2 cellular contexts compared by ENCODE assay signal in genomic region chr10:21281765-21282484, GRCh38.
A peak's percentile ranks its signal among the peaks of the same experiment; 100 is the strongest.
TF ChIP-seq lines count a peak whose summit lies in the region.

No MANE protein-coding gene starts in this region.

TF ChIP-seq in HCT116, 20 proteins besides CTCF, POLR2A, EP300 and RAD21:
- TF ChIP-seq CEBPB (IDR thresholded peaks at IDR 0.05; ENCODE audit: low read depth) (no peak), TCF7L2 (IDR thresholded peaks at IDR 0.05; ENCODE audit: borderline replicate concordance, extremely low read depth, insufficient read depth, insufficient read length) (no peak), SIN3A (IDR thresholded peaks at IDR 0.05; ENCODE audit: low read depth) (no peak), FOSL1 (IDR thresholded peaks at IDR 0.05; ENCODE audit: low read depth) (no peak), EZH2phosphoT487 (IDR thresholded peaks at IDR 0.05; ENCODE audit: borderline replicate concordance) (no peak), EZH2 (IDR thresholded peaks at IDR 0.05) (no peak), REST (IDR thresholded peaks at IDR 0.05; ENCODE audit: low read depth) (no peak), ELF1 (IDR thresholded peaks at IDR 0.05; ENCODE audit: borderline replicate concordance, low read depth) (no peak), ATF3 (IDR thresholded peaks at IDR 0.05) (no peak), SP1 (IDR thresholded peaks at IDR 0.05; ENCODE audit: low read depth) (no peak), POLR2AphosphoS5 (IDR thresholded peaks at IDR 0.05; ENCODE audit: low read depth, low read length) (no peak), ZNF274 (IDR thresholded peaks at IDR 0.05; ENCODE audit: low read depth, low read length) (no peak), JUND (IDR thresholded peaks at IDR 0.05) (no peak), SRF (IDR thresholded peaks at IDR 0.05; ENCODE audit: low read depth) (no peak), YY1 (IDR thresholded peaks at IDR 0.05; ENCODE audit: extremely low read depth, insufficient replicate concordance, low read depth, low read length) (no peak)
- TF ChIP-seq, protein P1, sequence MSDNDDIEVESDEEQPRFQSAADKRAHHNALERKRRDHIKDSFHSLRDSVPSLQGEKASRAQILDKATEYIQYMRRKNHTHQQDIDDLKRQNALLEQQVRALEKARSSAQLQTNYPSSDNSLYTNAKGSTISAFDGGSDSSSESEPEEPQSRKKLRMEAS (IDR thresholded peaks at IDR 0.05) = no peak
- TF ChIP-seq, protein P2, sequence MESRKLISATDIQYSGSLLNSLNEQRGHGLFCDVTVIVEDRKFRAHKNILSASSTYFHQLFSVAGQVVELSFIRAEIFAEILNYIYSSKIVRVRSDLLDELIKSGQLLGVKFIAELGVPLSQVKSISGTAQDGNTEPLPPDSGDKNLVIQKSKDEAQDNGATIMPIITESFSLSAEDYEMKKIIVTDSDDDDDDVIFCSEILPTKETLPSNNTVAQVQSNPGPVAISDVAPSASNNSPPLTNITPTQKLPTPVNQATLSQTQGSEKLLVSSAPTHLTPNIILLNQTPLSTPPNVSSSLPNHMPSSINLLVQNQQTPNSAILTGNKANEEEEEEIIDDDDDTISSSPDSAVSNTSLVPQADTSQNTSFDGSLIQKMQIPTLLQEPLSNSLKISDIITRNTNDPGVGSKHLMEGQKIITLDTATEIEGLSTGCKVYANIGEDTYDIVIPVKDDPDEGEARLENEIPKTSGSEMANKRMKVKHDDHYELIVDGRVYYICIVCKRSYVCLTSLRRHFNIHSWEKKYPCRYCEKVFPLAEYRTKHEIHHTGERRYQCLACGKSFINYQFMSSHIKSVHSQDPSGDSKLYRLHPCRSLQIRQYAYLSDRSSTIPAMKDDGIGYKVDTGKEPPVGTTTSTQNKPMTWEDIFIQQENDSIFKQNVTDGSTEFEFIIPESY (IDR thresholded peaks at IDR 0.05; ENCODE audit: extremely low read depth, insufficient replicate concordance, low read length) = no peak

TF ChIP-seq in WTC11, 78 proteins besides CTCF, POLR2A, EP300 and RAD21:
- TF ChIP-seq ZNF425 (CRISPR knock-in tag; conservative IDR thresholded peaks at IDR 0.05) = no peak
- TF ChIP-seq CREM (CRISPR knock-in tag; IDR thresholded peaks at IDR 0.05) = 0 out of 2 replicates have a peak, but pooled peaks have one; percentile 52
- peak; percentile 63; the same call in 1 of the 2 replicates for TF ChIP-seq SP1 (CRISPR knock-in tag; conservative IDR thresholded peaks at IDR 0.05)
- TF ChIP-seq ZNF263 (CRISPR knock-in tag; IDR thresholded peaks at IDR 0.05; ENCODE audit: low read depth) = 0 out of 2 replicates have a peak, but pooled peaks have one; percentile 15
- TF ChIP-seq TEAD4 (CRISPR knock-in tag; IDR thresholded peaks at IDR 0.05) = peak; percentile 40; the same call in 1 of the 2 replicates
- peak; percentile 84 for TF ChIP-seq ZNF423 (CRISPR knock-in tag; IDR thresholded peaks at IDR 0.05)
- TF ChIP-seq ZNF281 (CRISPR knock-in tag; IDR thresholded peaks at IDR 0.05) = 0 out of 2 replicates have a peak, but pooled peaks have one; percentile 54
- TF ChIP-seq MYBL2 (CRISPR knock-in tag; IDR thresholded peaks at IDR 0.05) = 0 out of 2 replicates have a peak, but pooled peaks have one; percentile 50
- TF ChIP-seq TP53 (CRISPR knock-in tag; IDR thresholded peaks at IDR 0.05) = 0 out of 2 replicates have a peak, but pooled peaks have one; percentile 63
- TF ChIP-seq RELA (CRISPR knock-in tag; IDR thresholded peaks at IDR 0.05; ENCODE audit: borderline replicate concordance) = no peak
- TF ChIP-seq, protein P3, sequence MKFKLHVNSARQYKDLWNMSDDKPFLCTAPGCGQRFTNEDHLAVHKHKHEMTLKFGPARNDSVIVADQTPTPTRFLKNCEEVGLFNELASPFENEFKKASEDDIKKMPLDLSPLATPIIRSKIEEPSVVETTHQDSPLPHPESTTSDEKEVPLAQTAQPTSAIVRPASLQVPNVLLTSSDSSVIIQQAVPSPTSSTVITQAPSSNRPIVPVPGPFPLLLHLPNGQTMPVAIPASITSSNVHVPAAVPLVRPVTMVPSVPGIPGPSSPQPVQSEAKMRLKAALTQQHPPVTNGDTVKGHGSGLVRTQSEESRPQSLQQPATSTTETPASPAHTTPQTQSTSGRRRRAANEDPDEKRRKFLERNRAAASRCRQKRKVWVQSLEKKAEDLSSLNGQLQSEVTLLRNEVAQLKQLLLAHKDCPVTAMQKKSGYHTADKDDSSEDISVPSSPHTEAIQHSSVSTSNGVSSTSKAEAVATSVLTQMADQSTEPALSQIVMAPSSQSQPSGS (CRISPR knock-in tag; IDR thresholded peaks at IDR 0.05; ENCODE audit: borderline replicate concordance, low read depth) = no peak
- TF ChIP-seq USF2 (CRISPR knock-in tag; IDR thresholded peaks at IDR 0.05) = 0 out of 2 replicates have a peak, but pooled peaks have one; percentile 20
- TF ChIP-seq, protein P4, sequence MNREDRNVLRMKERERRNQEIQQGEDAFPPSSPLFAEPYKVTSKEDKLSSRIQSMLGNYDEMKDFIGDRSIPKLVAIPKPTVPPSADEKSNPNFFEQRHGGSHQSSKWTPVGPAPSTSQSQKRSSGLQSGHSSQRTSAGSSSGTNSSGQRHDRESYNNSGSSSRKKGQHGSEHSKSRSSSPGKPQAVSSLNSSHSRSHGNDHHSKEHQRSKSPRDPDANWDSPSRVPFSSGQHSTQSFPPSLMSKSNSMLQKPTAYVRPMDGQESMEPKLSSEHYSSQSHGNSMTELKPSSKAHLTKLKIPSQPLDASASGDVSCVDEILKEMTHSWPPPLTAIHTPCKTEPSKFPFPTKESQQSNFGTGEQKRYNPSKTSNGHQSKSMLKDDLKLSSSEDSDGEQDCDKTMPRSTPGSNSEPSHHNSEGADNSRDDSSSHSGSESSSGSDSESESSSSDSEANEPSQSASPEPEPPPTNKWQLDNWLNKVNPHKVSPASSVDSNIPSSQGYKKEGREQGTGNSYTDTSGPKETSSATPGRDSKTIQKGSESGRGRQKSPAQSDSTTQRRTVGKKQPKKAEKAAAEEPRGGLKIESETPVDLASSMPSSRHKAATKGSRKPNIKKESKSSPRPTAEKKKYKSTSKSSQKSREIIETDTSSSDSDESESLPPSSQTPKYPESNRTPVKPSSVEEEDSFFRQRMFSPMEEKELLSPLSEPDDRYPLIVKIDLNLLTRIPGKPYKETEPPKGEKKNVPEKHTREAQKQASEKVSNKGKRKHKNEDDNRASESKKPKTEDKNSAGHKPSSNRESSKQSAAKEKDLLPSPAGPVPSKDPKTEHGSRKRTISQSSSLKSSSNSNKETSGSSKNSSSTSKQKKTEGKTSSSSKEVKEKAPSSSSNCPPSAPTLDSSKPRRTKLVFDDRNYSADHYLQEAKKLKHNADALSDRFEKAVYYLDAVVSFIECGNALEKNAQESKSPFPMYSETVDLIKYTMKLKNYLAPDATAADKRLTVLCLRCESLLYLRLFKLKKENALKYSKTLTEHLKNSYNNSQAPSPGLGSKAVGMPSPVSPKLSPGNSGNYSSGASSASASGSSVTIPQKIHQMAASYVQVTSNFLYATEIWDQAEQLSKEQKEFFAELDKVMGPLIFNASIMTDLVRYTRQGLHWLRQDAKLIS (CRISPR knock-in tag; IDR thresholded peaks at IDR 0.05; ENCODE audit: borderline replicate concordance) = peak; percentile 87; the same call in 1 of the 2 replicates
- TF ChIP-seq RORB (CRISPR knock-in tag; IDR thresholded peaks at IDR 0.05) = no peak
- TF ChIP-seq ETV6 (CRISPR knock-in tag; IDR thresholded peaks at IDR 0.05) = 0 out of 2 replicates have a peak, but pooled peaks have one; percentile 30
- TF ChIP-seq TEAD1 (CRISPR knock-in tag; IDR thresholded peaks at IDR 0.05) = peak; percentile 95; the same call in 1 of the 2 replicates
- TF ChIP-seq NFYB (CRISPR knock-in tag; conservative IDR thresholded peaks at IDR 0.05; ENCODE audit: low read depth) = no peak
- TF ChIP-seq ESRRA (CRISPR knock-in tag; IDR thresholded peaks at IDR 0.05; ENCODE audit: borderline replicate concordance) = no peak
- TF ChIP-seq FOXK1 (CRISPR knock-in tag; IDR thresholded peaks at IDR 0.05) = peak; percentile 84
- 0 out of 2 replicates have a peak, but pooled peaks have one; percentile 57 for TF ChIP-seq CBFB (CRISPR knock-in tag; IDR thresholded peaks at IDR 0.05; ENCODE audit: low read depth)
- TF ChIP-seq, protein P5, sequence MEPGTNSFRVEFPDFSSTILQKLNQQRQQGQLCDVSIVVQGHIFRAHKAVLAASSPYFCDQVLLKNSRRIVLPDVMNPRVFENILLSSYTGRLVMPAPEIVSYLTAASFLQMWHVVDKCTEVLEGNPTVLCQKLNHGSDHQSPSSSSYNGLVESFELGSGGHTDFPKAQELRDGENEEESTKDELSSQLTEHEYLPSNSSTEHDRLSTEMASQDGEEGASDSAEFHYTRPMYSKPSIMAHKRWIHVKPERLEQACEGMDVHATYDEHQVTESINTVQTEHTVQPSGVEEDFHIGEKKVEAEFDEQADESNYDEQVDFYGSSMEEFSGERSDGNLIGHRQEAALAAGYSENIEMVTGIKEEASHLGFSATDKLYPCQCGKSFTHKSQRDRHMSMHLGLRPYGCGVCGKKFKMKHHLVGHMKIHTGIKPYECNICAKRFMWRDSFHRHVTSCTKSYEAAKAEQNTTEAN (CRISPR knock-in tag; IDR thresholded peaks at IDR 0.05) = peak; percentile 65; the same call in 1 of the 2 replicates
- peak; percentile 96; the same call in 1 of the 2 replicates for TF ChIP-seq FOXP4 (CRISPR knock-in tag; IDR thresholded peaks at IDR 0.05)
